Comparison of ENCODE assay signal across 10 cellular contexts in the genomic region with DNA sequence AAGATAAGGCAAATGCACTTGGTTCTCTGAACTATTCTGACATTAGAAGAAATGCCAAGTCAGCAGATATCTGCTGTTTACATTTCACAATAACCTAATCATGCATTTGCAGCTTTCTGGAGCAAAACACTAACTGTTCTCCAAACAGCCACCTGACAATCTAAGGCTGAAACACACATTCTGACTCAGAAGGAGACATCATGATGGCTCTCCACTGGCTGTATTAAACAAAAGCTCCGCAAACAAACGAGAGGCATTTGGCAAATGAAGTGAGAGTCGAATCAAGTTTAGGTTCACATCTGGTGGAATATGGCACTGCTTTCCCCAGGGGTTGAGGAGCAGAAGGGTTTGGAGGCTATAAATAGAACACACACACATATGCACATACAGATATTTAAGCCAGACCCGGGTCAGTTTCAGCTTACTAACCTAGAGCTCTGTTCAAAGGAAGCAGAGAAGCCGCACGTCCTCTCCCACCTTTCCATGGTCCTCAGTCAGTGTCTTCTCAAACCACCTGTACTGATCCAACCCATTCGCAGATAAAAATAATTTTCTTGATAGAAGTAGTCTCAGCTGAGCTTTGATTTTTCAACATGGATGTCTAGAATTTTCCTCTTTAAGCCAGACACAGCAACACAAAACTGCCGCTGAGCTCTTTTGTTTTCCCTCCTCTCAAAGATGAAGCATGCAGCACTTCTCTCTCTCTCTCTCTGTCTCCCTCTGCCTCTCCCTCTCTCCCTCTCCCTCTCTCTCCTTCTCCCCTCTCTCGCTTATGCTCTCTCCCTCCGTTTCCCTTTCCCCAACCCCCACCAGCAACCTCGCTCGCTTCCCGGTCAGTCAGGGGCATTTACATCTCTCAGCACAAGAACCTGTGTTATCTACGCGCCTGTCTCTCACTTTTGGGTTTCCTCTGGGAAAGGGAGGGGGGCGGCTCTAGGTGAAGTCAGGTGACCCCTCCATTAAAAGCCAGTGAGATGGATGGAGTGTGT.
DNase-seq lines count a peak whose midpoint lies in the region; ATAC-seq and TF ChIP-seq lines count a peak whose summit lies in the region.
"Had no signal": no experiment of that assay in that cellular context is flagged by ENCODE, and none has a peak within 500 bp of the region (broad histone marks: within the 10 kb centered on the region; RNA-seq: fewer than 3 reads in every experiment).

No MANE protein-coding gene starts in this region.

- H3K4me1 ChIP-seq in esophagus squamous epithelium: peaks cover 0 to 20% (median 0%) of the 10 kb centered on the region in 3 donors
- peaks cover 7 to 14% of the 10 kb centered on the region in 2 donors for H3K4me1 ChIP-seq in neuronal stem cell (ENCODE audit: control insufficient read depth in 2 of 2, insufficient read depth in 1 of 2, low read depth in 1 of 2, low read length in 2 of 2)
- H3K4me1 ChIP-seq in Caco-2: no peaks in the 10 kb centered on the region
- no peaks in the 10 kb centered on the region for H3K4me1 ChIP-seq in CD8-positive, alpha-beta memory T cell (ENCODE audit: insufficient read depth, low read length)
- peaks cover 0 to 13% (median 12%) of the 10 kb centered on the region in 4 donors for H3K4me1 ChIP-seq in upper lobe of left lung

- H3K36me3 Mint-ChIP-seq in activated naive CD4-positive, alpha-beta T cell treated with anti-CD3 and anti-CD28 coated beads for 36 hours (ENCODE audit: low read depth): no peaks in the 10 kb centered on the region
- H3K36me3 Mint-ChIP-seq in Caco-2 (ENCODE audit: insufficient read depth, unreplicated experiment): no peaks in the 10 kb centered on the region
- H3K36me3 Mint-ChIP-seq in CD8-positive, alpha-beta memory T cell: no peaks in the 10 kb centered on the region

- no peak overlapping the region for H3K4me3 Mint-ChIP-seq in activated naive CD4-positive, alpha-beta T cell treated with anti-CD3 and anti-CD28 coated beads for 36 hours
- H3K4me3 Mint-ChIP-seq in Caco-2 (ENCODE audit: unreplicated experiment): no peak overlapping the region
- no peak overlapping the region for H3K4me3 Mint-ChIP-seq in CD8-positive, alpha-beta memory T cell
- H3K4me3 Mint-ChIP-seq: central memory CD8-positive, alpha-beta T cell had no signal

- no peak overlapping the region for H4K91ac ChIP-seq in neuronal stem cell (ENCODE audit: low read depth, low read length, poor library complexity)

- TF ChIP-seq CTCF in GM12864 (IDR thresholded peaks at IDR 0.05; ENCODE audit: low read depth, low read length, missing control alignments): no peak
- TF ChIP-seq CTCF in esophagus squamous epithelium (IDR thresholded peaks at IDR 0.05): no peak
- no peak for TF ChIP-seq CTCF in Caco-2 (IDR thresholded peaks at IDR 0.05; ENCODE audit: insufficient read depth in 1 of 2, low read depth in 1 of 2, low read length in 1 of 2, severe bottlenecking in 1 of 2, unreplicated experiment in 1 of 2)
- no peak for TF ChIP-seq CTCF in upper lobe of left lung (IDR thresholded peaks at IDR 0.05)

- POLR2A ChIA-PET in Caco-2 (lab: Charles Lee): no interaction called here
- POLR2A ChIA-PET in CD8-positive, alpha-beta memory T cell (lab: Charles Lee): no interaction called here

- peaks cover 6% of the 10 kb centered on the region for H3K27me3 Mint-ChIP-seq in activated naive CD4-positive, alpha-beta T cell treated with anti-CD3 and anti-CD28 coated beads for 36 hours (ENCODE audit: low read depth)
- peaks cover 11% of the 10 kb centered on the region for H3K27me3 Mint-ChIP-seq in Caco-2 (ENCODE audit: insufficient read depth, unreplicated experiment)
- H3K27me3 Mint-ChIP-seq in CD8-positive, alpha-beta memory T cell: no peaks in the 10 kb centered on the region
- H3K27me3 Mint-ChIP-seq: central memory CD8-positive, alpha-beta T cell had no signal

- ATAC-seq in upper lobe of left lung (ENCODE audit: low FRiP score in 2 of 2): no peak
- ATAC-seq: HCT116 had no signal

- CTCF ChIA-PET in activated naive CD4-positive, alpha-beta T cell treated with anti-CD3 and anti-CD28 coated beads for 36 hours (lab: Charles Lee): no interaction called here
- CTCF ChIA-PET in Caco-2 (lab: Charles Lee): no interaction called here
- CTCF ChIA-PET in CD8-positive, alpha-beta memory T cell (lab: Charles Lee): no interaction called here

- H3K9me3 ChIP-seq in esophagus squamous epithelium: no peaks in the 10 kb centered on the region
- no peaks in the 10 kb centered on the region for H3K9me3 ChIP-seq in neuronal stem cell (replicated peaks in 1 of 2; ENCODE audit: control insufficient read depth in 2 of 2, insufficient read depth in 1 of 2, low read depth in 1 of 2, low read length in 2 of 2)
- no peaks in the 10 kb centered on the region for H3K9me3 ChIP-seq in Caco-2
- no peaks in the 10 kb centered on the region for H3K9me3 ChIP-seq in CD8-positive, alpha-beta memory T cell (ENCODE audit: low read length)
- no peaks in the 10 kb centered on the region for H3K9me3 ChIP-seq in upper lobe of left lung

- H3K4ac ChIP-seq in neuronal stem cell (ENCODE audit: low read length): no peak overlapping the region

- no peak overlapping the region for H2BK12ac ChIP-seq in neuronal stem cell (ENCODE audit: low read length)

- no peaks in the 10 kb centered on the region for H3K79me1 ChIP-seq in neuronal stem cell (ENCODE audit: low read depth, low read length)

- BruUV-seq in Caco-2 (replicated peaks; lab: Mats Ljungman, UMichigan): no TSS peak

- no peak overlapping the region for H2BK120ac ChIP-seq in neuronal stem cell (ENCODE audit: low read depth, low read length)

- H4K8ac ChIP-seq in neuronal stem cell (ENCODE audit: low read depth, low read length): no peak overlapping the region

- H2BK15ac ChIP-seq in neuronal stem cell (ENCODE audit: low read length): no peak overlapping the region

- H2BK5ac ChIP-seq in neuronal stem cell (ENCODE audit: low read length): no peak overlapping the region

- peak overlapping the region; percentile 66 for H3K4me2 ChIP-seq in neuronal stem cell (ENCODE audit: insufficient read depth, low read length, poor library complexity, severe bottlenecking)

- TF ChIP-seq EP300 in upper lobe of left lung (IDR thresholded peaks at IDR 0.05): no peak

- no peak for TF ChIP-seq POLR2A in esophagus squamous epithelium (IDR thresholded peaks at IDR 0.05)
- no peak for TF ChIP-seq POLR2A in upper lobe of left lung (IDR thresholded peaks at IDR 0.05)

- no peak overlapping the region for H3K27ac Mint-ChIP-seq in activated naive CD4-positive, alpha-beta T cell treated with anti-CD3 and anti-CD28 coated beads for 36 hours
- no peak overlapping the region for H3K27ac Mint-ChIP-seq in Caco-2 (ENCODE audit: unreplicated experiment)
- no peak overlapping the region for H3K27ac Mint-ChIP-seq in CD8-positive, alpha-beta memory T cell

- DNase-seq in GM12864 (ENCODE audit: low read depth): peak; percentile 36
- DNase-seq in NCI-H2081 (lab: John Stamatoyannopoulos, UW): peak; percentile 54 to 70
- no peak for DNase-seq in esophagus squamous epithelium (lab: John Stamatoyannopoulos, UW)
- DNase-seq in neuronal stem cell (ENCODE audit: low spot score): no peak
- DNase-seq in activated naive CD4-positive, alpha-beta T cell treated with anti-CD3 and anti-CD28 coated beads for 36 hours: no peak
- DNase-seq in Caco-2: no peak
- DNase-seq in CD8-positive, alpha-beta memory T cell: no peak
- no peak for DNase-seq in upper lobe of left lung

- peak overlapping the region; percentile 79 for H2AFZ ChIP-seq in neuronal stem cell (ENCODE audit: low read length)

- H3K9ac ChIP-seq in neuronal stem cell (ENCODE audit: low read depth, low read length, poor library complexity): no peak overlapping the region

- no peak overlapping the region for H3K14ac ChIP-seq in neuronal stem cell (ENCODE audit: low read length)

- H3K27me3 ChIP-seq in esophagus squamous epithelium (peaks cover 0 to 5% (median 0%) of the 10 kb centered on the region in 4 donors), neuronal stem cell (ENCODE audit: control insufficient read depth in 3 of 3, insufficient read depth in 3 of 3, low read depth in 1 of 3, low read length in 3 of 3) (no peaks in the 10 kb centered on the region), Caco-2 (replicated peaks; ENCODE audit: control insufficient read depth, insufficient read depth, low read length) (peaks cover 2% of the 10 kb centered on the region; the same call in 1 of the 2 replicates), upper lobe of left lung (no peaks in the 10 kb centered on the region)
- H3K27me3 ChIP-seq in CD8-positive, alpha-beta memory T cell (ENCODE audit: insufficient read depth, low read length, poor library complexity, severe bottlenecking): no peaks in the 10 kb centered on the region

- H3K18ac ChIP-seq in neuronal stem cell (ENCODE audit: low read length): peak overlapping the region; percentile 73

- WGBS in esophagus squamous epithelium, 2 donors: 22 to 26% methylated on average over 15 to 16 of the region's 16 CpGs
- WGBS in neuronal stem cell (ENCODE audit: extremely low coverage in 2 of 2, insufficient read length in 2 of 2, insufficient replicate concordance in 1 of 2), 2 donors: no CpG with 5 or more reads among the region's 16 CpGs
- WGBS in upper lobe of left lung, 2 donors: 4 to 8% methylated on average over 16 of the region's 16 CpGs

- no peaks in the 10 kb centered on the region for H3K9me3 Mint-ChIP-seq in activated naive CD4-positive, alpha-beta T cell treated with anti-CD3 and anti-CD28 coated beads for 36 hours
- H3K9me3 Mint-ChIP-seq in Caco-2 (ENCODE audit: unreplicated experiment): no peaks in the 10 kb centered on the region
- H3K9me3 Mint-ChIP-seq in CD8-positive, alpha-beta memory T cell: peaks cover 0 to 14% (median 5%) of the 10 kb centered on the region in 5 donors

- no peak overlapping the region for H3K27ac ChIP-seq in esophagus squamous epithelium
- no peak overlapping the region for H3K27ac ChIP-seq in neuronal stem cell (replicated peaks; ENCODE audit: low read length)
- H3K27ac ChIP-seq in CD8-positive, alpha-beta memory T cell (ENCODE audit: low read depth, low read length): no peak overlapping the region
- H3K27ac ChIP-seq in upper lobe of left lung: no peak overlapping the region

- H2AK5ac ChIP-seq in neuronal stem cell (ENCODE audit: low read depth, low read length): no peak overlapping the region

- H3K23ac ChIP-seq in neuronal stem cell (ENCODE audit: low read depth, low read length, poor library complexity): no peak overlapping the region

- H3K4me1 Mint-ChIP-seq in activated naive CD4-positive, alpha-beta T cell treated with anti-CD3 and anti-CD28 coated beads for 36 hours (ENCODE audit: low read depth): peaks cover 1% of the 10 kb centered on the region
- no peaks in the 10 kb centered on the region for H3K4me1 Mint-ChIP-seq in Caco-2 (ENCODE audit: low read depth, unreplicated experiment)
- H3K4me1 Mint-ChIP-seq in CD8-positive, alpha-beta memory T cell: no peaks in the 10 kb centered on the region
- H3K4me1 Mint-ChIP-seq: central memory CD8-positive, alpha-beta T cell had no signal

- H3K36me3 ChIP-seq in esophagus squamous epithelium (no peaks in the 10 kb centered on the region), neuronal stem cell (replicated peaks in 1 of 2; ENCODE audit: control insufficient read depth in 2 of 2, insufficient read depth in 2 of 2, low read length in 2 of 2) (no peaks in the 10 kb centered on the region), Caco-2 (ENCODE audit: control insufficient read depth, insufficient read depth, low read length) (no peaks in the 10 kb centered on the region), upper lobe of left lung (no peaks in the 10 kb centered on the region)
- H3K36me3 ChIP-seq in CD8-positive, alpha-beta memory T cell (ENCODE audit: insufficient read depth, low read length): no peaks in the 10 kb centered on the region

- H3K4me3 ChIP-seq in GM12864 (ENCODE audit: low read depth, low read length): peak overlapping the region; percentile 31
- H3K4me3 ChIP-seq in esophagus squamous epithelium: peak overlapping the region in 3 of 4 donors; percentile 10 to 31 (median 27)
- H3K4me3 ChIP-seq in neuronal stem cell (ENCODE audit: low read length in 2 of 2): peak overlapping the region; percentile 49 to 66
- no peak overlapping the region for H3K4me3 ChIP-seq in Caco-2 (ENCODE audit: low read depth, low read length)
- H3K4me3 ChIP-seq in CD8-positive, alpha-beta memory T cell (ENCODE audit: low read length): no peak overlapping the region
- H3K4me3 ChIP-seq in upper lobe of left lung: peak overlapping the region in 1 of 4 donors; percentile 3

- intact Hi-C loops in esophagus squamous epithelium (cut with DNase I) (no loop called here), Caco-2 (cut with micrococcal nuclease; ENCODE audit: unreplicated experiment) (no loop called here)
- intact Hi-C loops in activated naive CD4-positive, alpha-beta T cell treated with anti-CD3 and anti-CD28 coated beads for 36 hours (cut with micrococcal nuclease): no loop called here

Comparison
In these comparisons a context has a peak if more than half of its experiments do, and no peak if none do; other contexts are left out.
1. DNase-seq: peak in GM12864 (single experiment) and NCI-H2081 (2 of 2); none in esophagus squamous epithelium (single experiment), neuronal stem cell (single experiment), activated naive CD4-positive, alpha-beta T cell treated with anti-CD3 and anti-CD28 coated beads for 36 hours (single experiment), Caco-2 (0 of 2), CD8-positive, alpha-beta memory T cell (0 of 5) and upper lobe of left lung (0 of 2).
2. H3K4me3 ChIP-seq: peak in GM12864 (single experiment), esophagus squamous epithelium (3 of 4) and neuronal stem cell (2 of 2); none in Caco-2 (single experiment) and CD8-positive, alpha-beta memory T cell (single experiment).